In genomic region chr5:144318011-144318410, GRCh38 we compare ENCODE assay signal across 2 cellular contexts.
TF ChIP-seq lines count a peak whose summit lies in the region.

No MANE protein-coding gene starts in this region.

TF ChIP-seq in GM23338, 12 proteins besides CTCF, POLR2A, EP300 and RAD21:
- TF ChIP-seq ZNF462 (CRISPR knock-in tag; IDR thresholded peaks at IDR 0.05) (peak; percentile 99), ZNF114 (CRISPR knock-in tag; IDR thresholded peaks at IDR 0.05) (no peak), NANOG (IDR thresholded peaks at IDR 0.05; ENCODE audit: borderline replicate concordance) (0 out of 2 replicates have a peak, but pooled peaks have one; percentile 1)

TF ChIP-seq in H1, 55 proteins besides CTCF, POLR2A, EP300 and RAD21 (continued from another document):
- peak; percentile 74; the same call in 1 of the 2 replicates for TF ChIP-seq POU5F1 (IDR thresholded peaks at IDR 0.05; ENCODE audit: low read depth, low read length)
- TF ChIP-seq, protein P1, sequence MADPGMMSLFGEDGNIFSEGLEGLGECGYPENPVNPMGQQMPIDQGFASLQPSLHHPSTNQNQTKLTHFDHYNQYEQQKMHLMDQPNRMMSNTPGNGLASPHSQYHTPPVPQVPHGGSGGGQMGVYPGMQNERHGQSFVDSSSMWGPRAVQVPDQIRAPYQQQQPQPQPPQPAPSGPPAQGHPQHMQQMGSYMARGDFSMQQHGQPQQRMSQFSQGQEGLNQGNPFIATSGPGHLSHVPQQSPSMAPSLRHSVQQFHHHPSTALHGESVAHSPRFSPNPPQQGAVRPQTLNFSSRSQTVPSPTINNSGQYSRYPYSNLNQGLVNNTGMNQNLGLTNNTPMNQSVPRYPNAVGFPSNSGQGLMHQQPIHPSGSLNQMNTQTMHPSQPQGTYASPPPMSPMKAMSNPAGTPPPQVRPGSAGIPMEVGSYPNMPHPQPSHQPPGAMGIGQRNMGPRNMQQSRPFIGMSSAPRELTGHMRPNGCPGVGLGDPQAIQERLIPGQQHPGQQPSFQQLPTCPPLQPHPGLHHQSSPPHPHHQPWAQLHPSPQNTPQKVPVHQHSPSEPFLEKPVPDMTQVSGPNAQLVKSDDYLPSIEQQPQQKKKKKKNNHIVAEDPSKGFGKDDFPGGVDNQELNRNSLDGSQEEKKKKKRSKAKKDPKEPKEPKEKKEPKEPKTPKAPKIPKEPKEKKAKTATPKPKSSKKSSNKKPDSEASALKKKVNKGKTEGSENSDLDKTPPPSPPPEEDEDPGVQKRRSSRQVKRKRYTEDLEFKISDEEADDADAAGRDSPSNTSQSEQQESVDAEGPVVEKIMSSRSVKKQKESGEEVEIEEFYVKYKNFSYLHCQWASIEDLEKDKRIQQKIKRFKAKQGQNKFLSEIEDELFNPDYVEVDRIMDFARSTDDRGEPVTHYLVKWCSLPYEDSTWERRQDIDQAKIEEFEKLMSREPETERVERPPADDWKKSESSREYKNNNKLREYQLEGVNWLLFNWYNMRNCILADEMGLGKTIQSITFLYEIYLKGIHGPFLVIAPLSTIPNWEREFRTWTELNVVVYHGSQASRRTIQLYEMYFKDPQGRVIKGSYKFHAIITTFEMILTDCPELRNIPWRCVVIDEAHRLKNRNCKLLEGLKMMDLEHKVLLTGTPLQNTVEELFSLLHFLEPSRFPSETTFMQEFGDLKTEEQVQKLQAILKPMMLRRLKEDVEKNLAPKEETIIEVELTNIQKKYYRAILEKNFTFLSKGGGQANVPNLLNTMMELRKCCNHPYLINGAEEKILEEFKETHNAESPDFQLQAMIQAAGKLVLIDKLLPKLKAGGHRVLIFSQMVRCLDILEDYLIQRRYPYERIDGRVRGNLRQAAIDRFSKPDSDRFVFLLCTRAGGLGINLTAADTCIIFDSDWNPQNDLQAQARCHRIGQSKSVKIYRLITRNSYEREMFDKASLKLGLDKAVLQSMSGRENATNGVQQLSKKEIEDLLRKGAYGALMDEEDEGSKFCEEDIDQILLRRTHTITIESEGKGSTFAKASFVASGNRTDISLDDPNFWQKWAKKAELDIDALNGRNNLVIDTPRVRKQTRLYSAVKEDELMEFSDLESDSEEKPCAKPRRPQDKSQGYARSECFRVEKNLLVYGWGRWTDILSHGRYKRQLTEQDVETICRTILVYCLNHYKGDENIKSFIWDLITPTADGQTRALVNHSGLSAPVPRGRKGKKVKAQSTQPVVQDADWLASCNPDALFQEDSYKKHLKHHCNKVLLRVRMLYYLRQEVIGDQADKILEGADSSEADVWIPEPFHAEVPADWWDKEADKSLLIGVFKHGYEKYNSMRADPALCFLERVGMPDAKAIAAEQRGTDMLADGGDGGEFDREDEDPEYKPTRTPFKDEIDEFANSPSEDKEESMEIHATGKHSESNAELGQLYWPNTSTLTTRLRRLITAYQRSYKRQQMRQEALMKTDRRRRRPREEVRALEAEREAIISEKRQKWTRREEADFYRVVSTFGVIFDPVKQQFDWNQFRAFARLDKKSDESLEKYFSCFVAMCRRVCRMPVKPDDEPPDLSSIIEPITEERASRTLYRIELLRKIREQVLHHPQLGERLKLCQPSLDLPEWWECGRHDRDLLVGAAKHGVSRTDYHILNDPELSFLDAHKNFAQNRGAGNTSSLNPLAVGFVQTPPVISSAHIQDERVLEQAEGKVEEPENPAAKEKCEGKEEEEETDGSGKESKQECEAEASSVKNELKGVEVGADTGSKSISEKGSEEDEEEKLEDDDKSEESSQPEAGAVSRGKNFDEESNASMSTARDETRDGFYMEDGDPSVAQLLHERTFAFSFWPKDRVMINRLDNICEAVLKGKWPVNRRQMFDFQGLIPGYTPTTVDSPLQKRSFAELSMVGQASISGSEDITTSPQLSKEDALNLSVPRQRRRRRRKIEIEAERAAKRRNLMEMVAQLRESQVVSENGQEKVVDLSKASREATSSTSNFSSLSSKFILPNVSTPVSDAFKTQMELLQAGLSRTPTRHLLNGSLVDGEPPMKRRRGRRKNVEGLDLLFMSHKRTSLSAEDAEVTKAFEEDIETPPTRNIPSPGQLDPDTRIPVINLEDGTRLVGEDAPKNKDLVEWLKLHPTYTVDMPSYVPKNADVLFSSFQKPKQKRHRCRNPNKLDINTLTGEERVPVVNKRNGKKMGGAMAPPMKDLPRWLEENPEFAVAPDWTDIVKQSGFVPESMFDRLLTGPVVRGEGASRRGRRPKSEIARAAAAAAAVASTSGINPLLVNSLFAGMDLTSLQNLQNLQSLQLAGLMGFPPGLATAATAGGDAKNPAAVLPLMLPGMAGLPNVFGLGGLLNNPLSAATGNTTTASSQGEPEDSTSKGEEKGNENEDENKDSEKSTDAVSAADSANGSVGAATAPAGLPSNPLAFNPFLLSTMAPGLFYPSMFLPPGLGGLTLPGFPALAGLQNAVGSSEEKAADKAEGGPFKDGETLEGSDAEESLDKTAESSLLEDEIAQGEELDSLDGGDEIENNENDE (IDR thresholded peaks at IDR 0.05; ENCODE audit: insufficient replicate concordance, low read length), result peak; percentile 48
- peak; percentile 67 for TF ChIP-seq NANOG (IDR thresholded peaks at IDR 0.05; ENCODE audit: insufficient read depth, low read depth, low read length, poor library complexity, severe bottlenecking)
- no peak for TF ChIP-seq EGR1 (IDR thresholded peaks at IDR 0.05; ENCODE audit: borderline replicate concordance, low read depth, low read length)
